Comparison of ENCODE assay signal across 22 cellular contexts in the genomic region with DNA sequence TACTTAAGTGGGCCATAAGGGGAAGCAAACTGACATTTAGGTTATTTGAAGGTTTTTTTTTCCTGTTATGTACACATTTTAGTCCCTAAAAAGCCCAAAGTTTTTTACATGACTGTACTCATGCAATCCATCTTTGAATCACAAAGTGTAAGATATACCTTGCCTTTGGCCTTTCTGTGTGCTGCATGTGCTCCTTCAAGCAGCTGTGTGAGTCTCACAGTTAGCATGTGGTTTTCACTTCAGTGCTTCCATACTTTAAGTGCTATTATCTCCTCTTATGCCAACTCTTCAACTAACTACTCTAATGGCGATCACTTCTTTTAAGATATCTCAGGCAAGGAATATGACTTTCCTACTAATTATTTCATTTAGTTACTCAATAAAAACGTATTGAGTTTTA.
"Had no signal": no experiment of that assay in that cellular context is flagged by ENCODE, and none has a peak within 500 bp of the region (broad histone marks: within the 10 kb centered on the region; RNA-seq: fewer than 3 reads in every experiment).

No MANE protein-coding gene starts in this region.

- ATAC-seq: activated CD4-positive, CD25-positive, alpha-beta regulatory T cell treated with anti-CD3 and anti-CD28 coated beads, Interleukin-2, amount 50 U/mL, for 24 hours; activated CD8-positive, alpha-beta T cell treated with anti-CD3 and anti-CD28 coated beads for 36 hours; body of pancreas; heart right ventricle; left cardiac atrium had no signal

- H3K27me3 ChIP-seq: body of pancreas, cardiac muscle cell, heart right ventricle, neutrophil, ovary, spleen, testis, vagina had no signal

- H3K36me3 ChIP-seq: cardiac muscle cell, heart right ventricle, neutrophil, ovary, prostate gland, spleen, vagina had no signal

- H3K27ac ChIP-seq: body of pancreas, cardiac muscle cell, epithelial cell of prostate, heart right ventricle, neutrophil, ovary, prostate gland, spleen, testis, vagina, VCaP had no signal

- H3K4me3 ChIP-seq: body of pancreas, cardiac muscle cell, heart right ventricle, ovary, prostate gland, spleen, testis, vagina had no signal

- H3K9me3 ChIP-seq: body of pancreas, neutrophil, ovary, prostate gland, testis, vagina had no signal

- DNase-seq: activated CD4-positive, alpha-beta T cell treated with anti-CD3 and anti-CD28 coated beads, Interleukin-2, amount 10 ng/mL, durations not matched to agents 24 days and 14 days; activated CD8-positive, alpha-beta T cell treated with anti-CD3 and anti-CD28 coated beads for 36 hours; activated gamma-delta T cell; anterior cingulate cortex; body of pancreas; cortex of kidney; heart right ventricle; islet precursor cell; left cardiac atrium; midbrain; ovary; spleen; stimulated activated CD4-positive, alpha-beta T cell treated with anti-CD3 and anti-CD28 coated beads, Interleukin-4, amount 100 ng/mL, for 1 hour; stimulated activated naive CD4-positive, alpha-beta T cell; testis had no signal

- H3K4me1 ChIP-seq: body of pancreas, heart right ventricle, prostate gland, spleen, testis, vagina had no signal
